8 cellular contexts compared by ENCODE assay signal in genomic region chr2:204325468-204325867, GRCh38.
DNase-seq lines count a peak whose midpoint lies in the region; ATAC-seq and TF ChIP-seq lines count a peak whose summit lies in the region.

No MANE protein-coding gene starts in this region.

- no peak overlapping the region for H3K4me3 Mint-ChIP-seq in activated B cell treated with CpG ODN at 0.5 μM for 24 hours

- H3K4me3 ChIP-seq in BJ (ENCODE audit: low read depth, low read length) = no peak overlapping the region

- ATAC-seq in GM19025 (IDR thresholded peaks at IDR 0.05; ENCODE audit: low read depth, unreplicated experiment) (peak; percentile 67), HG03196 (IDR thresholded peaks at IDR 0.05; ENCODE audit: unreplicated experiment) (peak; percentile 77), activated B cell treated with CpG ODN at 0.5 μM for 24 hours (ENCODE audit: low read depth) (peak; percentile 45), left lobe of liver (peak; percentile 99)

- H3K36me3 ChIP-seq in BJ (ENCODE audit: control insufficient read depth, insufficient read depth, low read length) = no peaks in the 10 kb centered on the region

- H3K4me1 Mint-ChIP-seq in activated B cell treated with CpG ODN at 0.5 μM for 24 hours = peaks cover 2% of the 10 kb centered on the region

- peak; percentile 78 for TF ChIP-seq CTCF in BJ (IDR thresholded peaks at IDR 0.05; ENCODE audit: insufficient read depth, low read depth, low read length)
- TF ChIP-seq CTCF in activated B cell treated with CpG ODN at 0.5 μM for 24 hours (IDR thresholded peaks at IDR 0.05) = no peak

- H3K36me3 Mint-ChIP-seq in activated B cell treated with CpG ODN at 0.5 μM for 24 hours (ENCODE audit: low read depth) = no peaks in the 10 kb centered on the region

- H3K27ac Mint-ChIP-seq in activated B cell treated with CpG ODN at 0.5 μM for 24 hours = no peak overlapping the region

- H3K9me3 Mint-ChIP-seq in activated B cell treated with CpG ODN at 0.5 μM for 24 hours = no peaks in the 10 kb centered on the region

- POLR2A ChIA-PET in BJ (lab: Charles Lee) = no interaction called here
- POLR2A ChIA-PET in activated B cell treated with CpG ODN at 0.5 μM for 24 hours (lab: Charles Lee) = no interaction called here

- H3K27me3 Mint-ChIP-seq in activated B cell treated with CpG ODN at 0.5 μM for 24 hours = peaks cover 2% of the 10 kb centered on the region

- DNase-seq in BJ (ENCODE audit: low read depth) (peak; percentile 20), NCI-H2227 (lab: John Stamatoyannopoulos, UW; ENCODE audit: unreplicated experiment) (peak; percentile 93), activated B cell treated with CpG ODN at 0.5 μM for 24 hours (no peak), cerebellum (ENCODE audit: low spot score) (peak; percentile 41), left lobe of liver (ENCODE audit: low spot score) (peak; percentile 61)
- DNase-seq in stimulated activated CD4-positive, alpha-beta T cell treated with anti-CD3 and anti-CD28 coated beads, Interleukin-4, amount 100 ng/mL, for 4 hours = peak; percentile 22 to 36

- no peaks in the 10 kb centered on the region for H3K27me3 ChIP-seq in BJ (ENCODE audit: control insufficient read depth, insufficient read depth, low read length)

- CTCF ChIA-PET in BJ (lab: Yijun Ruan, JAX) (interaction anchor here (1.7 kb wide), 1 partner anchor 367 kb away, joined by 5 read pairs; no protein-coding TSS in a partner anchor), activated B cell treated with CpG ODN at 0.5 μM for 24 hours (lab: Charles Lee) (interaction anchor here (4.5 kb wide), 1 partner anchor 1622 kb away, joined by 17 read pairs; no protein-coding TSS in a partner anchor)

- intact Hi-C loops in activated B cell treated with CpG ODN at 0.5 μM for 24 hours (cut with micrococcal nuclease) = loop anchor here (1.0 to 5.0 kb wide), 6 partner anchors 1351 to 1623 kb away; no protein-coding TSS in a partner anchor

Comparison
In these comparisons a context has a peak if more than half of its experiments do, and no peak if none do; other contexts are left out.
1. ATAC-seq: peak in every context shown above with its lines; median percentile 99 in left lobe of liver; 77 in HG03196; 67 in GM19025; 45 in activated B cell treated with CpG ODN at 0.5 μM for 24 hours.